ENCODE assay signal across 8 cellular contexts in the genomic region with DNA sequence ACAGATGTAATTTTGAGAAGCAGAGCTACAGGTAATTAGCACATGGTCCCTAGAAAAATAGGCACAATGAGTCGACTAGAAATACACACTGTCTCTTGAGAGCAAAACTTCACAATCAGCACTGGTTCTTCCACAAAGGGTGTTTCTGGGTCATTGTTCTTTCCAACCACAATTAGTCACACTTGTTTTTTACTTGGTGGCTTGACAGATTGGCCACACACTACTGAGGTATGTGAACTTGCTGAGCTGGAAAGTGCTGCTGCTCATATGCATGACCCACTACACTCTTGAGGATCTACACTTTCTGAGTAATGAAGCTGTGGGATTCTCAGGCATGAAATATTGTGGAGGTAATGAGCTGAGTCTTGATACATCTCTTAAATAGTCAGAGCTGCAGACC.
DNase-seq lines count a peak whose midpoint lies in the region; ATAC-seq and TF ChIP-seq lines count a peak whose summit lies in the region.

No MANE protein-coding gene starts in this region.

- TF ChIP-seq POLR2A in heart left ventricle (IDR thresholded peaks at IDR 0.05): no peak

- no peaks in the 10 kb centered on the region for H3K36me3 ChIP-seq in ACC112 (ENCODE audit: insufficient read depth, low read length)
- H3K36me3 ChIP-seq in heart left ventricle: no peaks in the 10 kb centered on the region

- no peak overlapping the region for H2AFZ ChIP-seq in ACC112 (ENCODE audit: low read length, unreplicated experiment)

- TF ChIP-seq EP300 in Ishikawa (IDR thresholded peaks at IDR 0.05; ENCODE audit: borderline replicate concordance): 0 out of 2 replicates have a peak, but pooled peaks have one; percentile 35

- 46 to 67% (median 51%) methylated on average over 1 of the region's 1 CpG for WGBS in heart left ventricle, 4 donors

- ATAC-seq in GM19328 (IDR thresholded peaks at IDR 0.05; ENCODE audit: unreplicated experiment) (peak; percentile 68), GM18873 (IDR thresholded peaks at IDR 0.05; ENCODE audit: low FRiP score, unreplicated experiment) (no peak), heart left ventricle (no peak)

- H3K27ac ChIP-seq in ACC112 (ENCODE audit: low read depth, low read length): peak overlapping the region; percentile 31
- H3K27ac ChIP-seq in heart left ventricle: no peak overlapping the region

- H3K4me3 ChIP-seq in ACC112 (ENCODE audit: low read depth, low read length): 0 out of 2 replicates have a peak overlapping the region, but pooled peaks have one; percentile 0
- no peak overlapping the region for H3K4me3 ChIP-seq in epithelial cell of proximal tubule (ENCODE audit: low read depth, low read length)
- H3K4me3 ChIP-seq in heart left ventricle: no peak overlapping the region

- H3K27me3 ChIP-seq in ACC112 (ENCODE audit: insufficient read depth, low read length) (no peaks in the 10 kb centered on the region), heart left ventricle (no peaks in the 10 kb centered on the region)

- peak; percentile 99 for DNase-seq in epithelial cell of proximal tubule (ENCODE audit: low read depth)
- no peak for DNase-seq in Ammon's horn (ENCODE audit: low spot score)
- no peak for DNase-seq in head of caudate nucleus
- DNase-seq in heart left ventricle: no peak

- peaks cover 47% of the 10 kb centered on the region for H3K4me1 ChIP-seq in ACC112 (ENCODE audit: control insufficient read depth, insufficient read depth, low read length, unreplicated experiment)
- peaks cover 0 to 19% (median 7%) of the 10 kb centered on the region in 12 donors for H3K4me1 ChIP-seq in heart left ventricle

- no peak for TF ChIP-seq RAD21 in Ishikawa (IDR thresholded peaks at IDR 0.05; ENCODE audit: low read depth)

- no peaks in the 10 kb centered on the region for H3K9me3 ChIP-seq in heart left ventricle

- H3K79me2 ChIP-seq in ACC112 (ENCODE audit: control insufficient read depth, insufficient read depth, low read length, unreplicated experiment): no peaks in the 10 kb centered on the region

- TF ChIP-seq CTCF in epithelial cell of proximal tubule (conservative IDR thresholded peaks at IDR 0.05; ENCODE audit: low read depth, low read length) (no peak), heart left ventricle (IDR thresholded peaks at IDR 0.05) (no peak)

- intact Hi-C loops in head of caudate nucleus (cut with DNase I) (no loop called here), heart left ventricle (cut with DNase I) (loop anchor here in 2 of 10 donors (10.0 kb wide), 2 partner anchors 89 to 99 kb away; no protein-coding TSS in a partner anchor)

TF ChIP-seq in Ishikawa, 13 proteins besides CTCF, POLR2A, EP300 and RAD21:
- TF ChIP-seq, protein P1, sequence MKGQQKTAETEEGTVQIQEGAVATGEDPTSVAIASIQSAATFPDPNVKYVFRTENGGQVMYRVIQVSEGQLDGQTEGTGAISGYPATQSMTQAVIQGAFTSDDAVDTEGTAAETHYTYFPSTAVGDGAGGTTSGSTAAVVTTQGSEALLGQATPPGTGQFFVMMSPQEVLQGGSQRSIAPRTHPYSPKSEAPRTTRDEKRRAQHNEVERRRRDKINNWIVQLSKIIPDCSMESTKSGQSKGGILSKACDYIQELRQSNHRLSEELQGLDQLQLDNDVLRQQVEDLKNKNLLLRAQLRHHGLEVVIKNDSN (IDR thresholded peaks at IDR 0.05): no peak
- TF ChIP-seq TCF12 (IDR thresholded peaks at IDR 0.05; ENCODE audit: low read depth) (peak; percentile 57; the same call in 1 of the 2 replicates), TEAD4 (IDR thresholded peaks at IDR 0.05) (peak; percentile 64), CEBPB (IDR thresholded peaks at IDR 0.05) (no peak), NFIC (IDR thresholded peaks at IDR 0.05) (peak; percentile 61), YY1 (IDR thresholded peaks at IDR 0.05; ENCODE audit: low read depth) (no peak), EGR1 (IDR thresholded peaks at IDR 0.05) (no peak)
- TF ChIP-seq, protein P2, sequence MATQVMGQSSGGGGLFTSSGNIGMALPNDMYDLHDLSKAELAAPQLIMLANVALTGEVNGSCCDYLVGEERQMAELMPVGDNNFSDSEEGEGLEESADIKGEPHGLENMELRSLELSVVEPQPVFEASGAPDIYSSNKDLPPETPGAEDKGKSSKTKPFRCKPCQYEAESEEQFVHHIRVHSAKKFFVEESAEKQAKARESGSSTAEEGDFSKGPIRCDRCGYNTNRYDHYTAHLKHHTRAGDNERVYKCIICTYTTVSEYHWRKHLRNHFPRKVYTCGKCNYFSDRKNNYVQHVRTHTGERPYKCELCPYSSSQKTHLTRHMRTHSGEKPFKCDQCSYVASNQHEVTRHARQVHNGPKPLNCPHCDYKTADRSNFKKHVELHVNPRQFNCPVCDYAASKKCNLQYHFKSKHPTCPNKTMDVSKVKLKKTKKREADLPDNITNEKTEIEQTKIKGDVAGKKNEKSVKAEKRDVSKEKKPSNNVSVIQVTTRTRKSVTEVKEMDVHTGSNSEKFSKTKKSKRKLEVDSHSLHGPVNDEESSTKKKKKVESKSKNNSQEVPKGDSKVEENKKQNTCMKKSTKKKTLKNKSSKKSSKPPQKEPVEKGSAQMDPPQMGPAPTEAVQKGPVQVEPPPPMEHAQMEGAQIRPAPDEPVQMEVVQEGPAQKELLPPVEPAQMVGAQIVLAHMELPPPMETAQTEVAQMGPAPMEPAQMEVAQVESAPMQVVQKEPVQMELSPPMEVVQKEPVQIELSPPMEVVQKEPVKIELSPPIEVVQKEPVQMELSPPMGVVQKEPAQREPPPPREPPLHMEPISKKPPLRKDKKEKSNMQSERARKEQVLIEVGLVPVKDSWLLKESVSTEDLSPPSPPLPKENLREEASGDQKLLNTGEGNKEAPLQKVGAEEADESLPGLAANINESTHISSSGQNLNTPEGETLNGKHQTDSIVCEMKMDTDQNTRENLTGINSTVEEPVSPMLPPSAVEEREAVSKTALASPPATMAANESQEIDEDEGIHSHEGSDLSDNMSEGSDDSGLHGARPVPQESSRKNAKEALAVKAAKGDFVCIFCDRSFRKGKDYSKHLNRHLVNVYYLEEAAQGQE (IDR thresholded peaks at IDR 0.05; ENCODE audit: low read depth): no peak
- TF ChIP-seq, protein P3, sequence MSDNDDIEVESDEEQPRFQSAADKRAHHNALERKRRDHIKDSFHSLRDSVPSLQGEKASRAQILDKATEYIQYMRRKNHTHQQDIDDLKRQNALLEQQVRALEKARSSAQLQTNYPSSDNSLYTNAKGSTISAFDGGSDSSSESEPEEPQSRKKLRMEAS (IDR thresholded peaks at IDR 0.05): no peak
